Comparison of ENCODE assay signal across 21 cellular contexts in genomic region chr1:9770276-9770675, GRCh38. TPM values are rescaled to one million over a fixed set of nuclear protein-coding genes. Genes with fewer than 3 reads are reported as not detected.
DNase-seq lines count a peak whose midpoint lies in the region; ATAC-seq and TF ChIP-seq lines count a peak whose summit lies in the region.
"Had no signal": no experiment of that assay in that cellular context is flagged by ENCODE, and none has a peak within 500 bp of the region (broad histone marks: within the 10 kb centered on the region; RNA-seq: fewer than 3 reads in every experiment).

No MANE protein-coding gene starts in this region.

- peaks cover 4% of the 10 kb centered on the region; the same call in 1 of the 2 replicates for H3K4me1 ChIP-seq in GM23338 (ENCODE audit: insufficient read depth)
- H3K4me1 ChIP-seq in mesenchymal stem cell (ENCODE audit: control insufficient read depth, insufficient read depth, low read depth, low read length): peaks cover 11% of the 10 kb centered on the region
- H3K4me1 ChIP-seq in spleen: peaks cover 0 to 17% (median 0%) of the 10 kb centered on the region in 6 donors
- H3K4me1 ChIP-seq in ovary (ENCODE audit: insufficient read depth): no peaks in the 10 kb centered on the region
- H3K4me1 ChIP-seq in mesendoderm (ENCODE audit: control insufficient read depth, low read depth, low read length): no peaks in the 10 kb centered on the region

- no peak overlapping the region for H2BK12ac ChIP-seq in mesenchymal stem cell (ENCODE audit: low read length in 2 of 2)

- H3K36me3 Mint-ChIP-seq in GM23338 (ENCODE audit: low read depth): peaks cover 23% of the 10 kb centered on the region
- peaks cover 5% of the 10 kb centered on the region for H3K36me3 Mint-ChIP-seq in chondrocyte (ENCODE audit: low read depth)
- peaks cover 31% of the 10 kb centered on the region for H3K36me3 Mint-ChIP-seq in stimulated activated memory B cell treated with anti-CD40 and anti-IgM and Interleukin-4, amounts not matched to agents 10 μg/mL and 1 μg/mL and 100 μg/mL, for 72 hours

- TF ChIP-seq EP300 in ovary (IDR thresholded peaks at IDR 0.05): no peak

- H3K23ac ChIP-seq in mesenchymal stem cell (ENCODE audit: low read length in 2 of 2) (no peak overlapping the region), mesendoderm (ENCODE audit: low read length) (no peak overlapping the region)

- H3K4me3 ChIP-seq in GM23338 (no peak overlapping the region), mesenchymal stem cell (ENCODE audit: insufficient read depth in 1 of 2, low read depth in 1 of 2, low read length in 2 of 2) (no peak overlapping the region), spleen (no peak overlapping the region), ovary (no peak overlapping the region), mesendoderm (ENCODE audit: low read length) (no peak overlapping the region)

- H3K4me1 Mint-ChIP-seq in GM23338: peaks cover 17% of the 10 kb centered on the region
- peaks cover 23% of the 10 kb centered on the region for H3K4me1 Mint-ChIP-seq in chondrocyte (ENCODE audit: low read depth)
- peaks cover 6% of the 10 kb centered on the region for H3K4me1 Mint-ChIP-seq in stimulated activated memory B cell treated with anti-CD40 and anti-IgM and Interleukin-4, amounts not matched to agents 10 μg/mL and 1 μg/mL and 100 μg/mL, for 72 hours

- H2BK15ac ChIP-seq in mesenchymal stem cell (ENCODE audit: low read depth, poor library complexity, severe bottlenecking): peak overlapping the region; percentile 21
- H2BK15ac ChIP-seq in mesendoderm (replicated peaks; ENCODE audit: low read depth): no peak overlapping the region

- WGBS in mesenchymal stem cell: 89% methylated on average over 10 of the region's 10 CpGs
- 77 to 83% (median 80%) methylated on average over 10 of the region's 10 CpGs for WGBS in spleen, 5 donors
- 74 to 82% (median 74%) methylated on average over 10 of the region's 10 CpGs for WGBS in ovary, 3 donors
- WGBS in mesendoderm (ENCODE audit: extremely low coverage, insufficient coverage, low lambda C conversion rate): no CpG with 5 or more reads among the region's 10 CpGs

- H3F3A ChIP-seq in GM23338 (replicated peaks; ENCODE audit: low read depth): 0 out of 2 replicates have a peak, but pooled peaks cover 11% of the 10 kb centered on the region

- no peaks in the 10 kb centered on the region for H3K27me3 ChIP-seq in GM23338 (ENCODE audit: insufficient read depth)
- H3K27me3 ChIP-seq in mesenchymal stem cell (ENCODE audit: control insufficient read depth in 1 of 2, insufficient read depth in 1 of 2, low read length in 2 of 2): no peaks in the 10 kb centered on the region
- H3K27me3 ChIP-seq in spleen (replicated peaks in 1 of 7): no peaks in the 10 kb centered on the region
- no peaks in the 10 kb centered on the region for H3K27me3 ChIP-seq in ovary
- no peaks in the 10 kb centered on the region for H3K27me3 ChIP-seq in mesendoderm (ENCODE audit: insufficient read depth, low read length, poor library complexity)

- intact Hi-C loops in spleen (cut with DNase I; ENCODE audit: low total_unique reads): no loop called here
- intact Hi-C loops in ovary (cut with DNase I): no loop called here

- no peaks in the 10 kb centered on the region for H3K9me2 ChIP-seq in GM23338 (ENCODE audit: insufficient read depth)

- H3K9me3 ChIP-seq in mesenchymal stem cell (ENCODE audit: control insufficient read depth, low read length): no peaks in the 10 kb centered on the region
- no peaks in the 10 kb centered on the region for H3K9me3 ChIP-seq in spleen
- H3K9me3 ChIP-seq in ovary: no peaks in the 10 kb centered on the region

- no peak overlapping the region for H3K14ac ChIP-seq in mesenchymal stem cell (ENCODE audit: low read length in 2 of 2)

- TF ChIP-seq POLR2A in spleen (IDR thresholded peaks at IDR 0.05) (no peak), ovary (IDR thresholded peaks at IDR 0.05) (no peak)

- H3K79me1 ChIP-seq in mesenchymal stem cell (replicated peaks; ENCODE audit: low read length, poor library complexity, severe bottlenecking) (peaks cover 27% of the 10 kb centered on the region), mesendoderm (ENCODE audit: low read length) (peaks cover 6% of the 10 kb centered on the region)

- no peaks in the 10 kb centered on the region for H3K9me3 Mint-ChIP-seq in GM23338
- H3K9me3 Mint-ChIP-seq in chondrocyte (ENCODE audit: low read depth): no peaks in the 10 kb centered on the region
- H3K9me3 Mint-ChIP-seq in stimulated activated memory B cell treated with anti-CD40 and anti-IgM and Interleukin-4, amounts not matched to agents 10 μg/mL and 1 μg/mL and 100 μg/mL, for 72 hours: no peaks in the 10 kb centered on the region
- H3K9me3 Mint-ChIP-seq: CD4-positive, alpha-beta memory T cell had no signal

- peaks cover 13% of the 10 kb centered on the region for H3K27me3 Mint-ChIP-seq in GM23338 (ENCODE audit: insufficient read depth, low read depth, poor library complexity)
- no peaks in the 10 kb centered on the region for H3K27me3 Mint-ChIP-seq in chondrocyte (ENCODE audit: low read depth)
- no peaks in the 10 kb centered on the region for H3K27me3 Mint-ChIP-seq in stimulated activated memory B cell treated with anti-CD40 and anti-IgM and Interleukin-4, amounts not matched to agents 10 μg/mL and 1 μg/mL and 100 μg/mL, for 72 hours
- H3K27me3 Mint-ChIP-seq: B cell; CD4-positive, alpha-beta memory T cell had no signal

- ATAC-seq in GM23338: no peak
- ATAC-seq in stimulated activated memory B cell treated with anti-CD40 and anti-IgM and Interleukin-4, amounts not matched to agents 10 μg/mL and 1 μg/mL and 100 μg/mL, for 72 hours: no peak
- ATAC-seq: Panc1 had no signal

- H3K18ac ChIP-seq in mesenchymal stem cell (ENCODE audit: low read depth in 1 of 2, low read length in 2 of 2) (no peak overlapping the region), mesendoderm (ENCODE audit: low read length) (no peak overlapping the region)

- no peak overlapping the region for H4K91ac ChIP-seq in mesenchymal stem cell (ENCODE audit: low read length)

- DNase-seq in GM23338 (ENCODE audit: low spot score) (no peak), chondrocyte (ENCODE audit: low spot score) (peak; percentile 11), mesenchymal stem cell (no peak), spleen (peak; percentile 11), ovary (no peak), mesendoderm (no peak)
- no peak for DNase-seq in stimulated activated CD4-positive, alpha-beta T cell treated with anti-CD3 and anti-CD28 coated beads, Interleukin-15, amount 100 ng/mL, for 24 hours
- DNase-seq: CD4-positive, alpha-beta memory T cell; DMS79 treated with DMSO at 0.1 percent for 48 hours; GDM1; GOT3; KBM-7; NCI-H1105; NCI-H187; NCI-H2171; NCI-H446 treated with DMSO at 0.1 percent for 48 hours; NCI-H82; SHP77 treated with DMSO at 0.1 percent for 48 hours had no signal

- no peak overlapping the region for H3K27ac Mint-ChIP-seq in GM23338
- H3K27ac Mint-ChIP-seq in chondrocyte (ENCODE audit: unreplicated experiment): no peak overlapping the region
- H3K27ac Mint-ChIP-seq in stimulated activated memory B cell treated with anti-CD40 and anti-IgM and Interleukin-4, amounts not matched to agents 10 μg/mL and 1 μg/mL and 100 μg/mL, for 72 hours: no peak overlapping the region
- H3K27ac Mint-ChIP-seq: B cell had no signal

- H2BK120ac ChIP-seq in mesenchymal stem cell (ENCODE audit: low read depth, low read length): no peak overlapping the region
- no peak overlapping the region for H2BK120ac ChIP-seq in mesendoderm (ENCODE audit: low read depth, low read length)

- H3K4me2 ChIP-seq in GM23338 (no peak overlapping the region), mesenchymal stem cell (ENCODE audit: low read length, poor library complexity, severe bottlenecking) (no peak overlapping the region), mesendoderm (ENCODE audit: low read length) (no peak overlapping the region)

- peaks cover 55% of the 10 kb centered on the region for H3K79me2 ChIP-seq in GM23338 (replicated peaks; ENCODE audit: insufficient read depth)
- peaks cover 2% of the 10 kb centered on the region for H3K79me2 ChIP-seq in mesendoderm (ENCODE audit: control insufficient read depth, insufficient read depth, low read length)

- no peak overlapping the region for H2AFZ ChIP-seq in GM23338
- H2AFZ ChIP-seq in mesenchymal stem cell (ENCODE audit: low read depth, low read length): no peak overlapping the region

- H3K27ac ChIP-seq in GM23338 (ENCODE audit: low read depth) (peak overlapping the region; percentile 39; the same call in 1 of the 2 replicates), mesenchymal stem cell (ENCODE audit: low read length, poor library complexity, severe bottlenecking) (no peak overlapping the region), spleen (no peak overlapping the region), ovary (no peak overlapping the region), mesendoderm (ENCODE audit: low read depth, low read length) (no peak overlapping the region)

- no peak overlapping the region for H4K8ac ChIP-seq in mesenchymal stem cell (ENCODE audit: low read length)
- H4K8ac ChIP-seq in mesendoderm (ENCODE audit: low read depth, low read length): no peak overlapping the region

- TF ChIP-seq CTCF in GM23338 (conservative IDR thresholded peaks at IDR 0.05; ENCODE audit: low read depth in 2 of 2) (no peak), chondrocyte (IDR thresholded peaks at IDR 0.05) (no peak), spleen (IDR thresholded peaks at IDR 0.05 in 8 of 11, conservative IDR thresholded peaks at IDR 0.05 in 3 of 11) (no peak), ovary (IDR thresholded peaks at IDR 0.05) (no peak)

- H2BK5ac ChIP-seq in mesenchymal stem cell (ENCODE audit: low read depth, low read length, poor library complexity, severe bottlenecking) (no peak overlapping the region), mesendoderm (ENCODE audit: low read length) (no peak overlapping the region)

- no peak overlapping the region for H3K56ac ChIP-seq in mesendoderm (ENCODE audit: low read length)

- H3K4me3 Mint-ChIP-seq in GM23338 (no peak overlapping the region), chondrocyte (ENCODE audit: unreplicated experiment) (no peak overlapping the region)
- no peak overlapping the region for H3K4me3 Mint-ChIP-seq in stimulated activated memory B cell treated with anti-CD40 and anti-IgM and Interleukin-4, amounts not matched to agents 10 μg/mL and 1 μg/mL and 100 μg/mL, for 72 hours
- H3K4me3 Mint-ChIP-seq: B cell; CD4-positive, alpha-beta memory T cell had no signal

- H4K20me1 ChIP-seq in GM23338 (replicated peaks; ENCODE audit: insufficient read depth): peaks cover 29% of the 10 kb centered on the region

- H3K9ac ChIP-seq in mesenchymal stem cell (ENCODE audit: low read length) (peak overlapping the region; percentile 32), mesendoderm (ENCODE audit: low read length) (no peak overlapping the region)

- H2AK5ac ChIP-seq in mesenchymal stem cell (ENCODE audit: low read length, severe bottlenecking) (no peak overlapping the region), mesendoderm (ENCODE audit: low read length) (no peak overlapping the region)

- no peak overlapping the region for H4K5ac ChIP-seq in mesendoderm (ENCODE audit: low read length)

- H3K36me3 ChIP-seq in GM23338 (ENCODE audit: insufficient read depth) (peaks cover 11% of the 10 kb centered on the region; the same call in 1 of the 2 replicates), mesenchymal stem cell (ENCODE audit: control insufficient read depth in 1 of 2, insufficient read depth in 2 of 2, low read depth in 1 of 2, low read length in 2 of 2) (peaks cover 11% of the 10 kb centered on the region in 2 experiments), spleen (peaks cover 0 to 37% (median 12%) of the 10 kb centered on the region in 6 donors), ovary (no peaks in the 10 kb centered on the region), mesendoderm (ENCODE audit: control insufficient read depth, insufficient read depth, low read length) (peaks cover 2% of the 10 kb centered on the region)

- H3K4ac ChIP-seq in mesenchymal stem cell (ENCODE audit: low read depth in 1 of 2, low read length in 2 of 2) (no peak overlapping the region), mesendoderm (ENCODE audit: low read depth, low read length) (no peak overlapping the region)

RNA-seq across cellular contexts. Expression of gene CLSTN1, which starts 53.5 kb away (rescaled TPM):
- 56.4 and 66.2 TPM in 2 replicates for total RNA-seq in GM23338 (2014; rRNA removed; shearing (Covaris generic))
- 38.5 and 41.7 TPM in 2 replicates for polyA plus RNA-seq in GM23338 (2016; fragmentation: Nextera tagmentation; extraction: Ambion mirVana)
- total RNA-seq in chondrocyte: 125 to 139 TPM (median 126 TPM) in 3 replicates
- polyA plus RNA-seq in mesenchymal stem cell (2013, experiment 1 of 2): 81.8 TPM
- polyA plus RNA-seq in mesenchymal stem cell (2013, experiment 2 of 2): 79.6 TPM
- 10 to 100 TPM; 55.9 to 70.7 (median 62.5) TPM for total RNA-seq in spleen
- 10 to 100 TPM; 28.8 to 36.4 (median 30.3) TPM for polyA plus RNA-seq in spleen
- 100 to 1,000 TPM in 5 of 7 donors, 10 to 100 TPM in 2; 70.5 to 145 (median 119) TPM for total RNA-seq in ovary
- polyA plus RNA-seq in ovary: 100 to 1,000 TPM in 1 of 2 donors, 10 to 100 TPM in 1; 84.3 to 110 TPM
- 43.7 TPM for polyA plus RNA-seq in mesendoderm (2013, experiment 1 of 2)
- polyA plus RNA-seq in mesendoderm (2013, experiment 2 of 2): 43.4 TPM

Comparison
In these comparisons a context has a peak if more than half of its experiments do, and no peak if none do; other contexts are left out.
1. DNase-seq: peak in chondrocyte (single experiment) and spleen (single experiment); none in GM23338 (single experiment), mesenchymal stem cell (single experiment), stimulated activated CD4-positive, alpha-beta T cell treated with anti-CD3 and anti-CD28 coated beads, Interleukin-15, amount 100 ng/mL, for 24 hours (single experiment), ovary (0 of 5) and mesendoderm (single experiment).